22 cellular contexts compared by ENCODE assay signal in the genomic region with DNA sequence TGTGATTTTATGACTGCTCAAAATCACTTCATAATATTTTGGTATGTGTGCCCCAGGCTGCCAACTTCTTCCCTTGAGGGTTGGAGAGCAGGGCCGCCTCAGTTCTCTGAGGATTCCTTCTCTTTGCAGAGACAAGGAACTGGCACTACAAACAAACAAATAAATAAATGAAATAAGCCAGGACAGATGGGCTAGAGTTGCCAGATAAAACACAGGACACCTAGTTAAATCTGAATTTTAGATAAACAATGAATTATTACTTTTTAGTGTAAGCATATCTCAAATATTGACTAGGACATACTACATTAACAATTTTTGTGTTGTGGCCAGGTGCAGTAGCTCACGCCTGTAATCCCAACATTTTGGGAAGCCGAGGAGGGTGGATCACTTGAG.
"Had no signal": no experiment of that assay in that cellular context is flagged by ENCODE, and none has a peak within 500 bp of the region (broad histone marks: within the 10 kb centered on the region; RNA-seq: fewer than 3 reads in every experiment).

No MANE protein-coding gene starts in this region.

- H3K36me3 Mint-ChIP-seq: immature natural killer cell had no signal

- FAIRE-seq: colon, endothelial cell of umbilical vein, frontal cortex, keratinocyte had no signal

- H3K27ac ChIP-seq: coronary artery, dorsolateral prefrontal cortex, esophagus muscularis mucosa, foreskin keratinocyte, gastroesophageal sphincter, heart left ventricle, hepatocyte, left lung, lower lobe of right lung had no signal

- H3K4me3 ChIP-seq: coronary artery, dorsolateral prefrontal cortex, esophagus muscularis mucosa, gastroesophageal sphincter, heart left ventricle, hepatocyte, left lung, lower lobe of right lung had no signal

- H3K27ac Mint-ChIP-seq: immature natural killer cell had no signal

- H3K4me1 Mint-ChIP-seq: immature natural killer cell had no signal

- H2AFZ ChIP-seq: hepatocyte had no signal

- H3K4me3 Mint-ChIP-seq: immature natural killer cell had no signal

- H3K4me2 ChIP-seq: hepatocyte had no signal

- H3K79me2 ChIP-seq: hepatocyte had no signal

- ATAC-seq: foreskin keratinocyte, gastroesophageal sphincter, heart left ventricle, left cardiac atrium, left lung, left ventricle myocardium superior, lower lobe of right lung had no signal

- H3K9me3 ChIP-seq: esophagus muscularis mucosa, gastroesophageal sphincter, heart left ventricle, left lung, lower lobe of right lung had no signal

- H3K9me3 Mint-ChIP-seq: immature natural killer cell had no signal

- H3K4me1 ChIP-seq: esophagus muscularis mucosa, foreskin keratinocyte, gastroesophageal sphincter, heart left ventricle, left lung, lower lobe of right lung had no signal

- DNase-seq: dermis blood vessel endothelial cell; dorsolateral prefrontal cortex; effector CD4-positive, alpha-beta T cell; effector memory CD4-positive, alpha-beta T cell; foreskin keratinocyte; heart left ventricle; hypothalamus; immature natural killer cell; left cardiac atrium; left lung; left ventricle myocardium superior; lower lobe of right lung; mesenchymal stem cell; midbrain had no signal

- H3K36me3 ChIP-seq: esophagus muscularis mucosa, gastroesophageal sphincter, heart left ventricle, left lung, lower lobe of right lung had no signal
